Comparison of ENCODE assay signal across 23 cellular contexts in genomic region chr2:238685713-238686112, GRCh38.
DNase-seq lines count a peak whose midpoint lies in the region; ATAC-seq, FAIRE-seq and TF ChIP-seq lines count a peak whose summit lies in the region.
"Had no signal": no experiment of that assay in that cellular context is flagged by ENCODE, and none has a peak within 500 bp of the region (broad histone marks: within the 10 kb centered on the region; RNA-seq: fewer than 3 reads in every experiment).

No MANE protein-coding gene starts in this region.

- no peak for TF ChIP-seq CTCF in A549 (IDR thresholded peaks at IDR 0.05)
- no peak for TF ChIP-seq CTCF in gastroesophageal sphincter (IDR thresholded peaks at IDR 0.05)
- TF ChIP-seq CTCF in endothelial cell (IDR thresholded peaks at IDR 0.05; ENCODE audit: unreplicated experiment): no peak

- intact Hi-C loops in left cardiac atrium (cut with DNase I): no loop called here

- H3K36me3 ChIP-seq in H7 (replicated peaks; ENCODE audit: control insufficient read depth, insufficient read depth, low read length) (no peaks in the 10 kb centered on the region), gastroesophageal sphincter (no peaks in the 10 kb centered on the region)
- H3K36me3 ChIP-seq: gastrocnemius medialis, SJSA1 had no signal

- DNase-seq in A549 (ENCODE audit: low read depth in 1 of 2, low spot score in 1 of 2) (peak in 1 of 2 experiments; percentile 46), H7 (peak; percentile 60), left cardiac atrium (no peak), endothelial cell (ENCODE audit: low spot score) (no peak)
- no peak for DNase-seq in stimulated activated CD4-positive, alpha-beta T cell treated with anti-CD3 and anti-CD28 coated beads, Interleukin-15, amount 100 ng/mL, for 24 hours
- DNase-seq: activated B cell treated with CpG ODN at 0.5 μM for 24 hours; activated naive CD8-positive, alpha-beta T cell treated with anti-CD3 and anti-CD28 coated beads, Interleukin-2, amount 10 ng/mL, durations not matched to agents 7 days and 5 days; gastrocnemius medialis; left colon; midbrain; NCI-H1417; NCI-H526 treated with DMSO at 0.1 percent for 48 hours; nephron progenitor cell; OCI-M1; stimulated activated CD4-positive, alpha-beta T cell treated with anti-CD3 and anti-CD28 coated beads, Interleukin-4, amount 100 ng/mL, for 4 hours had no signal

- H3K4me3 Mint-ChIP-seq in endothelial cell (ENCODE audit: unreplicated experiment): no peak overlapping the region
- H3K4me3 Mint-ChIP-seq: activated B cell treated with CpG ODN at 0.5 μM for 24 hours; activated naive CD8-positive, alpha-beta T cell treated with anti-CD3 and anti-CD28 coated beads, Interleukin-2, amount 10 ng/mL, durations not matched to agents 7 days and 5 days; brain; nephron progenitor cell; T-helper 2 cell treated with Interferon-gamma antibody and Interleukin-4, amounts not matched to agents 5 μg/mL and 100 μg/mL, for 36 hours had no signal

- POLR2A ChIA-PET in A549 (lab: Yijun Ruan, JAX): no interaction called here

- H3K27me3 ChIP-seq in H7 (ENCODE audit: control insufficient read depth, insufficient read depth, low read length): no peaks in the 10 kb centered on the region
- no peaks in the 10 kb centered on the region for H3K27me3 ChIP-seq in gastroesophageal sphincter
- H3K27me3 ChIP-seq: SJSA1 had no signal

- 47% methylated on average over 2 of the region's 2 CpGs for WGBS in A549 (ENCODE audit: missing lambda C conversion rate)
- WGBS in gastroesophageal sphincter (ENCODE audit: low coverage in 1 of 2), 2 donors: 88 to 94% methylated on average over 2 of the region's 2 CpGs

- H3K4me3 ChIP-seq in A549: no peak overlapping the region
- no peak overlapping the region for H3K4me3 ChIP-seq in H7 (ENCODE audit: insufficient read depth, low read depth, low read length)
- no peak overlapping the region for H3K4me3 ChIP-seq in gastroesophageal sphincter
- H3K4me3 ChIP-seq: gastrocnemius medialis, SJSA1, smooth muscle cell had no signal

- ATAC-seq in A549: no peak
- peak; percentile 16; the same call in 1 of the 3 replicates for ATAC-seq in SK-N-SH treated with all-trans-retinoic acid at 6 μM for 48 hours
- ATAC-seq in gastroesophageal sphincter: no peak
- ATAC-seq in left cardiac atrium: no peak
- ATAC-seq in HG02870 (IDR thresholded peaks at IDR 0.05; ENCODE audit: unreplicated experiment): no peak
- ATAC-seq: left colon had no signal

- peaks cover under 1% of the 10 kb centered on the region for H3K27me3 Mint-ChIP-seq in endothelial cell (ENCODE audit: unreplicated experiment)

- TF ChIP-seq POLR2A in A549 (IDR thresholded peaks at IDR 0.05; ENCODE audit: low read length) (no peak), gastroesophageal sphincter (IDR thresholded peaks at IDR 0.05) (no peak)

- H3K9me3 Mint-ChIP-seq in endothelial cell (ENCODE audit: unreplicated experiment): no peaks in the 10 kb centered on the region
- H3K9me3 Mint-ChIP-seq: activated B cell treated with CpG ODN at 0.5 μM for 24 hours; activated naive CD8-positive, alpha-beta T cell treated with anti-CD3 and anti-CD28 coated beads, Interleukin-2, amount 10 ng/mL, durations not matched to agents 7 days and 5 days; T-helper 2 cell treated with Interferon-gamma antibody and Interleukin-4, amounts not matched to agents 5 μg/mL and 100 μg/mL, for 36 hours had no signal

- no peak for FAIRE-seq in A549 (lab: Jason Lieb, UNC)
- FAIRE-seq: endothelial cell of umbilical vein had no signal

- no peaks in the 10 kb centered on the region for H3K36me3 Mint-ChIP-seq in endothelial cell (ENCODE audit: low read depth, unreplicated experiment)
- H3K36me3 Mint-ChIP-seq: activated naive CD8-positive, alpha-beta T cell treated with anti-CD3 and anti-CD28 coated beads, Interleukin-2, amount 10 ng/mL, durations not matched to agents 7 days and 5 days; brain had no signal

- peaks cover 9% of the 10 kb centered on the region for H3K4me1 Mint-ChIP-seq in endothelial cell (ENCODE audit: unreplicated experiment)
- H3K4me1 Mint-ChIP-seq: activated B cell treated with CpG ODN at 0.5 μM for 24 hours; activated naive CD8-positive, alpha-beta T cell treated with anti-CD3 and anti-CD28 coated beads, Interleukin-2, amount 10 ng/mL, durations not matched to agents 7 days and 5 days; brain had no signal

- H3K4me2 ChIP-seq in A549: peak overlapping the region; percentile 61
- H3K4me2 ChIP-seq: smooth muscle cell had no signal

- H3K27ac ChIP-seq in A549 (peak overlapping the region; percentile 95 to 96), gastroesophageal sphincter (peak overlapping the region in 3 of 4 donors; percentile 64 to 78 (median 74))

- H3K9me3 ChIP-seq in A549 (peaks cover 23% of the 10 kb centered on the region), gastroesophageal sphincter (no peaks in the 10 kb centered on the region)
- H3K9me3 ChIP-seq: gastrocnemius medialis, SJSA1 had no signal

- TF ChIP-seq RAD21 in A549 (conservative IDR thresholded peaks at IDR 0.05 in 1 of 2, IDR thresholded peaks at IDR 0.05 in 1 of 2): no peak

- H3K27ac Mint-ChIP-seq in endothelial cell (ENCODE audit: unreplicated experiment): no peak overlapping the region
- H3K27ac Mint-ChIP-seq: activated B cell treated with CpG ODN at 0.5 μM for 24 hours; activated naive CD8-positive, alpha-beta T cell treated with anti-CD3 and anti-CD28 coated beads, Interleukin-2, amount 10 ng/mL, durations not matched to agents 7 days and 5 days; nephron progenitor cell; T-helper 2 cell treated with Interferon-gamma antibody and Interleukin-4, amounts not matched to agents 5 μg/mL and 100 μg/mL, for 36 hours had no signal

- CTCF ChIA-PET in A549 (lab: Yijun Ruan, JAX): interaction anchor here (0.8 to 1.4 kb wide), 4 partner anchors 11 to 112 kb away, joined by 3 to 5 read pairs (median 4); no protein-coding TSS in a partner anchor

- H3K4me1 ChIP-seq in A549 (peaks cover 26% of the 10 kb centered on the region), gastroesophageal sphincter (peaks cover 6 to 17% (median 9%) of the 10 kb centered on the region in 3 donors)
- H3K4me1 ChIP-seq: gastrocnemius medialis had no signal

- TF ChIP-seq EP300 in A549 (IDR thresholded peaks at IDR 0.05) (no peak), gastroesophageal sphincter (IDR thresholded peaks at IDR 0.05) (no peak)

TF ChIP-seq in A549, 52 proteins besides CTCF, POLR2A, EP300 and RAD21 (continues in another document):
- TF ChIP-seq CHD2 (IDR thresholded peaks at IDR 0.05; ENCODE audit: low read length, partially characterized antibody) (no peak), ZSCAN20 (CRISPR knock-in tag; IDR thresholded peaks at IDR 0.05) (no peak), MAX (IDR thresholded peaks at IDR 0.05) (no peak), ZC3H11A (IDR thresholded peaks at IDR 0.05) (no peak), PBX3 (IDR thresholded peaks at IDR 0.05) (no peak), HOXB13 (CRISPR knock-in tag; IDR thresholded peaks at IDR 0.05; ENCODE audit: low read depth) (no peak)

TF ChIP-seq in SK-N-SH treated with all-trans-retinoic acid at 6 μM for 48 hours, 23 proteins besides CTCF, POLR2A, EP300 and RAD21:
- TF ChIP-seq ZFP30 (CRISPR knock-in tag; IDR thresholded peaks at IDR 0.05) (no peak), BACH2 (CRISPR knock-in tag; IDR thresholded peaks at IDR 0.05; ENCODE audit: borderline replicate concordance) (no peak), ARNTL (CRISPR knock-in tag; IDR thresholded peaks at IDR 0.05; ENCODE audit: borderline replicate concordance, low read depth) (no peak), PATZ1 (CRISPR knock-in tag; IDR thresholded peaks at IDR 0.05; ENCODE audit: borderline replicate concordance) (no peak)
